Comparison of ENCODE assay signal across 9 cellular contexts in the genomic region with DNA sequence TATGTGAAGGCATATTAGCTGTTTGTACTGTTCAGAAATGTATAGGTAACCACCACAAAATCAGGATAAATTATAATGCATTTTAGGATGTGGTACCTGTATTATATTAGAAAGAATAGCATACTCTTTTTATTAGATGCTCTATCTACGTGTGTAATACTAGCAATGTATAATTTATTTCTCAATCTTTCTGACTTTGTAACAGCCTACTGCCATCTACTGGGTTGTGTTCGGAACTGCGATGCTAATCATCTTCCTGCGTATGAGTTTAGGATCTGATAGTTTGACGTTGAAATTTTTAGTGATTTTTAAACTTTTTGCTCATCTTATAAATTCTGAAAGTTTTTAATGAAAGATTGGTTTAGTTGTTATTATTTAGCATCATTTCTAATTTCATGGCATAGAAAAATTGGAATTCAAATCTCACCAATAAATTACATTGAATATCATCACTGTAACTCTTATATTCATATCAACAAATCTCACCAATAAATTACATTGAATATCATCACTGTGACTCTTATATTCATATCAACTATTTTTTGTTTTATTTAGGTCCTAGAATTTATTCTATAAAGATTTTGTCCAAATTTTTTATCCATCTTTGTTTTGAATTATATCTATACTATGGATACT.
DNase-seq lines count a peak whose midpoint lies in the region; ATAC-seq, FAIRE-seq and TF ChIP-seq lines count a peak whose summit lies in the region.
"Had no signal": no experiment of that assay in that cellular context is flagged by ENCODE, and none has a peak within 500 bp of the region (broad histone marks: within the 10 kb centered on the region; RNA-seq: fewer than 3 reads in every experiment).

No MANE protein-coding gene starts in this region.

- TF ChIP-seq CTCF in activated CD8-positive, alpha-beta T cell treated with anti-CD3 and anti-CD28 coated beads for 36 hours (IDR thresholded peaks at IDR 0.05) = peak; percentile 65
- TF ChIP-seq CTCF in K562 (IDR thresholded peaks at IDR 0.05 in 2 of 3, conservative IDR thresholded peaks at IDR 0.05 in 1 of 3; ENCODE audit: insufficient read depth in 2 of 3, low read depth in 1 of 3, low read length in 3 of 3) (peak in 1 of 3 experiments; percentile 34; a peak in 2 of 6 replicates), left lung (IDR thresholded peaks at IDR 0.05) (peak; percentile 55 to 78)

- H3K9me3 ChIP-seq in MG63 (no peaks in the 10 kb centered on the region), K562 (replicated peaks; ENCODE audit: control insufficient read depth, insufficient read depth, low read depth, low read length) (no peaks in the 10 kb centered on the region), left lung (no peaks in the 10 kb centered on the region)

- no peak overlapping the region for H3K4me3 ChIP-seq in MG63
- no peak overlapping the region for H3K4me3 ChIP-seq in K562
- no peak overlapping the region for H3K4me3 ChIP-seq in left lung

- WGBS in K562 (ENCODE audit: insufficient coverage, low coverage, missing lambda C conversion rate) = 0% methylated on average over 5 of the region's 5 CpGs

- no peaks in the 10 kb centered on the region for H4K20me1 ChIP-seq in K562 (replicated peaks; ENCODE audit: control insufficient read depth, insufficient read depth, low read length)

- TF ChIP-seq RAD21 in K562 (CRISPR knock-in tag; conservative IDR thresholded peaks at IDR 0.05 in 1 of 2, IDR thresholded peaks at IDR 0.05 in 1 of 2) = no peak

- H3K9ac ChIP-seq in K562 (ENCODE audit: insufficient read depth in 1 of 2, low read depth in 2 of 2, low read length in 2 of 2) = no peak overlapping the region

- peaks cover 3% of the 10 kb centered on the region for H3K9me3 Mint-ChIP-seq in activated CD8-positive, alpha-beta T cell treated with anti-CD3 and anti-CD28 coated beads for 36 hours
- H3K9me3 Mint-ChIP-seq in activated CD8-positive, alpha-beta T cell treated with anti-CD3 and anti-CD28 coated beads, Interleukin-2, amount 10 ng/mL, durations not matched to agents 7 days and 5 days (ENCODE audit: insufficient read depth) = peaks cover 3% of the 10 kb centered on the region
- H3K9me3 Mint-ChIP-seq: activated naive CD4-positive, alpha-beta T cell treated with anti-CD3 and anti-CD28 coated beads, Interleukin-2, amount 50 U/mL, for 24 hours had no signal

- H3K4me3 Mint-ChIP-seq in activated CD8-positive, alpha-beta T cell treated with anti-CD3 and anti-CD28 coated beads for 36 hours = no peak overlapping the region
- H3K4me3 Mint-ChIP-seq in activated CD8-positive, alpha-beta T cell treated with anti-CD3 and anti-CD28 coated beads, Interleukin-2, amount 10 ng/mL, durations not matched to agents 7 days and 5 days = no peak overlapping the region
- H3K4me3 Mint-ChIP-seq: activated naive CD4-positive, alpha-beta T cell treated with anti-CD3 and anti-CD28 coated beads, Interleukin-2, amount 50 U/mL, for 24 hours had no signal

- intact Hi-C loops in activated CD8-positive, alpha-beta T cell treated with anti-CD3 and anti-CD28 coated beads for 36 hours (cut with micrococcal nuclease) = no loop called here
- intact Hi-C loops in K562 (cut with micrococcal nuclease) = loop anchor here (5.0 kb wide), 1 partner anchor 386 kb away; no protein-coding TSS in a partner anchor
- intact Hi-C loops in left lung (cut with DNase I) = no loop called here

- no peak overlapping the region for H2AFZ ChIP-seq in K562 (ENCODE audit: low read depth, low read length)

- CTCF ChIA-PET in activated CD8-positive, alpha-beta T cell treated with anti-CD3 and anti-CD28 coated beads for 36 hours (lab: Charles Lee) = interaction anchor here (1.3 kb wide), 1 partner anchor 63 kb away, joined by 3 read pairs; no protein-coding TSS in a partner anchor
- CTCF ChIA-PET in activated CD8-positive, alpha-beta T cell treated with anti-CD3 and anti-CD28 coated beads, Interleukin-2, amount 10 ng/mL, durations not matched to agents 7 days and 5 days (lab: Charles Lee) = no interaction called here
- CTCF ChIA-PET in K562 (lab: Yijun Ruan, JAX; ENCODE audit: low intra/inter-chr PET ratio) = no interaction called here

- in situ Hi-C loops in K562 (cut with MboI) = no loop called here

- no peak for TF ChIP-seq EP300 in K562 (IDR thresholded peaks at IDR 0.05; ENCODE audit: low read length)

- no peak overlapping the region for H3K27ac Mint-ChIP-seq in activated CD8-positive, alpha-beta T cell treated with anti-CD3 and anti-CD28 coated beads for 36 hours
- H3K27ac Mint-ChIP-seq in activated CD8-positive, alpha-beta T cell treated with anti-CD3 and anti-CD28 coated beads, Interleukin-2, amount 10 ng/mL, durations not matched to agents 7 days and 5 days = no peak overlapping the region
- H3K27ac Mint-ChIP-seq: activated naive CD4-positive, alpha-beta T cell treated with anti-CD3 and anti-CD28 coated beads, Interleukin-2, amount 50 U/mL, for 24 hours had no signal

- ATAC-seq in activated CD8-positive, alpha-beta T cell treated with anti-CD3 and anti-CD28 coated beads for 36 hours = no peak
- ATAC-seq in activated CD8-positive, alpha-beta T cell treated with anti-CD3 and anti-CD28 coated beads, Interleukin-2, amount 10 ng/mL, durations not matched to agents 7 days and 5 days = no peak
- ATAC-seq in K562 (no peak), left lung (peak; percentile 76)

- H3K4me1 ChIP-seq in K562 (replicated peaks in 1 of 2; ENCODE audit: control insufficient read depth in 2 of 2, insufficient read depth in 2 of 2, low read length in 2 of 2) (no peaks in the 10 kb centered on the region), left lung (no peaks in the 10 kb centered on the region)

- POLR2A ChIA-PET in activated CD8-positive, alpha-beta T cell treated with anti-CD3 and anti-CD28 coated beads for 36 hours (lab: Charles Lee) = no interaction called here
- POLR2A ChIA-PET in activated CD8-positive, alpha-beta T cell treated with anti-CD3 and anti-CD28 coated beads, Interleukin-2, amount 10 ng/mL, durations not matched to agents 7 days and 5 days (lab: Charles Lee) = no interaction called here
- POLR2A ChIA-PET in K562 (lab: Yijun Ruan, JAX) = no interaction called here

- no peaks in the 10 kb centered on the region for H3K4me1 Mint-ChIP-seq in activated CD8-positive, alpha-beta T cell treated with anti-CD3 and anti-CD28 coated beads for 36 hours (ENCODE audit: low read depth)
- no peaks in the 10 kb centered on the region for H3K4me1 Mint-ChIP-seq in activated CD8-positive, alpha-beta T cell treated with anti-CD3 and anti-CD28 coated beads, Interleukin-2, amount 10 ng/mL, durations not matched to agents 7 days and 5 days (ENCODE audit: low read depth)
- H3K4me1 Mint-ChIP-seq: activated naive CD4-positive, alpha-beta T cell treated with anti-CD3 and anti-CD28 coated beads, Interleukin-2, amount 50 U/mL, for 24 hours had no signal

- no peaks in the 10 kb centered on the region for H3K9me1 ChIP-seq in K562 (ENCODE audit: control insufficient read depth, insufficient read depth, low read length)

- H3K4me2 ChIP-seq in K562 (ENCODE audit: insufficient read depth, low read length) = no peak overlapping the region

- H3K27ac ChIP-seq in K562 (ENCODE audit: extremely low read depth, low read depth, low read length) (no peak overlapping the region), left lung (no peak overlapping the region)

- DNase-seq in activated CD8-positive, alpha-beta T cell treated with anti-CD3 and anti-CD28 coated beads for 36 hours = peak; percentile 12
- DNase-seq in activated CD8-positive, alpha-beta T cell treated with anti-CD3 and anti-CD28 coated beads, Interleukin-2, amount 10 ng/mL, durations not matched to agents 7 days and 5 days = no peak
- DNase-seq in MG63 (peak; percentile 12), K562 (ENCODE audit: extremely low read depth in 1 of 4, low spot score in 3 of 4) (peak; percentile 1 to 4 (median 2)), left lung (no peak), activated gamma-delta T cell (lab: John Stamatoyannopoulos, UW) (no peak)
- no peak for DNase-seq in NK-92 treated with Interleukin-12 subunit alpha and Interleukin-12 subunit beta, amount 100 ng/mL, for 24 hours (lab: John Stamatoyannopoulos, UW)
- DNase-seq in activated CD8-positive, alpha-beta memory T cell treated with anti-CD3 and anti-CD28 coated beads, Interleukin-2, amount 50 U/mL, for 48 hours = no peak

- no peak for FAIRE-seq in K562 (lab: Jason Lieb, UNC)

- BruUV-seq in K562 (replicated peaks; lab: Mats Ljungman, UMichigan) = no TSS peak

- H3K36me3 ChIP-seq in MG63 (no peaks in the 10 kb centered on the region), K562 (ENCODE audit: control insufficient read depth, insufficient read depth, low read length) (no peaks in the 10 kb centered on the region), left lung (no peaks in the 10 kb centered on the region)

- H3K36me3 Mint-ChIP-seq in activated CD8-positive, alpha-beta T cell treated with anti-CD3 and anti-CD28 coated beads for 36 hours (ENCODE audit: low read depth) = no peaks in the 10 kb centered on the region
- H3K36me3 Mint-ChIP-seq in activated CD8-positive, alpha-beta T cell treated with anti-CD3 and anti-CD28 coated beads, Interleukin-2, amount 10 ng/mL, durations not matched to agents 7 days and 5 days (ENCODE audit: low read depth) = no peaks in the 10 kb centered on the region
- H3K36me3 Mint-ChIP-seq: activated naive CD4-positive, alpha-beta T cell treated with anti-CD3 and anti-CD28 coated beads, Interleukin-2, amount 50 U/mL, for 24 hours had no signal

- H3K27me3 ChIP-seq in MG63 (no peaks in the 10 kb centered on the region), K562 (ENCODE audit: control insufficient read depth in 2 of 2, insufficient read depth in 2 of 2, low read length in 2 of 2) (no peaks in the 10 kb centered on the region), left lung (no peaks in the 10 kb centered on the region)

- no peaks in the 10 kb centered on the region for H3K79me2 ChIP-seq in K562 (ENCODE audit: control insufficient read depth, insufficient read depth, low read length)

- TF ChIP-seq POLR2A in K562 (conservative IDR thresholded peaks at IDR 0.05) = no peak

- no peaks in the 10 kb centered on the region for H3K27me3 Mint-ChIP-seq in activated CD8-positive, alpha-beta T cell treated with anti-CD3 and anti-CD28 coated beads for 36 hours
- H3K27me3 Mint-ChIP-seq in activated CD8-positive, alpha-beta T cell treated with anti-CD3 and anti-CD28 coated beads, Interleukin-2, amount 10 ng/mL, durations not matched to agents 7 days and 5 days (ENCODE audit: low read depth) = no peaks in the 10 kb centered on the region
- H3K27me3 Mint-ChIP-seq: activated naive CD4-positive, alpha-beta T cell treated with anti-CD3 and anti-CD28 coated beads, Interleukin-2, amount 50 U/mL, for 24 hours had no signal

Comparison
In these comparisons a context has a peak if more than half of its experiments do, and no peak if none do; other contexts are left out.
1. DNase-seq: peak in activated CD8-positive, alpha-beta T cell treated with anti-CD3 and anti-CD28 coated beads for 36 hours (single experiment), MG63 (single experiment) and K562 (4 of 4); none in activated CD8-positive, alpha-beta T cell treated with anti-CD3 and anti-CD28 coated beads, Interleukin-2, amount 10 ng/mL, durations not matched to agents 7 days and 5 days (single experiment), left lung (0 of 2), activated gamma-delta T cell (single experiment), NK-92 treated with Interleukin-12 subunit alpha and Interleukin-12 subunit beta, amount 100 ng/mL, for 24 hours (single experiment) and activated CD8-positive, alpha-beta memory T cell treated with anti-CD3 and anti-CD28 coated beads, Interleukin-2, amount 50 U/mL, for 48 hours (single experiment).